28 cellular contexts compared by ENCODE assay signal in genomic region chr2:10226032-10226724, GRCh38.
DNase-seq lines count a peak whose midpoint lies in the region; ATAC-seq, FAIRE-seq and TF ChIP-seq lines count a peak whose summit lies in the region.
"Had no signal": no experiment of that assay in that cellular context is flagged by ENCODE, and none has a peak within 500 bp of the region (broad histone marks: within the 10 kb centered on the region; RNA-seq: fewer than 3 reads in every experiment).

No MANE protein-coding gene starts in this region.

- CTCF ChIA-PET in activated naive CD4-positive, alpha-beta T cell treated with anti-CD3 and anti-CD28 coated beads, Interleukin-2, amount 10 ng/mL, durations not matched to agents 7 days and 5 days (lab: Charles Lee): no interaction called here

- FAIRE-seq in small intestine (lab: Jason Lieb, UNC) (no peak), H54 (lab: Jason Lieb, UNC) (no peak)
- FAIRE-seq: islet of Langerhans had no signal

- no peak for ATAC-seq in activated naive CD4-positive, alpha-beta T cell treated with anti-CD3 and anti-CD28 coated beads, Interleukin-2, amount 50 U/mL, for 72 hours
- no peak for ATAC-seq in lower lobe of right lung
- ATAC-seq: HCT116, K562, right lobe of liver had no signal

- no peaks in the 10 kb centered on the region for H3K9me3 ChIP-seq in NT2/D1 (ENCODE audit: insufficient read depth, low read length)
- H3K9me3 ChIP-seq in lower lobe of right lung: no peaks in the 10 kb centered on the region
- H3K9me3 ChIP-seq in small intestine (ENCODE audit: control insufficient read depth, low read depth): no peaks in the 10 kb centered on the region
- H3K9me3 ChIP-seq: BLaER1, esophagus muscularis mucosa, gastrocnemius medialis, MG63, right lobe of liver had no signal

- H3K36me3 Mint-ChIP-seq in activated naive CD4-positive, alpha-beta T cell treated with anti-CD3 and anti-CD28 coated beads, Interleukin-2, amount 50 U/mL, for 72 hours: no peaks in the 10 kb centered on the region
- no peaks in the 10 kb centered on the region for H3K36me3 Mint-ChIP-seq in activated naive CD4-positive, alpha-beta T cell treated with anti-CD3 and anti-CD28 coated beads, Interleukin-2, amount 10 ng/mL, durations not matched to agents 7 days and 5 days

- H3K4me1 Mint-ChIP-seq in activated naive CD4-positive, alpha-beta T cell treated with anti-CD3 and anti-CD28 coated beads, Interleukin-2, amount 10 ng/mL, durations not matched to agents 7 days and 5 days: no peaks in the 10 kb centered on the region

- no peak for TF ChIP-seq POLR2A in H54 (IDR thresholded peaks at IDR 0.05; ENCODE audit: low read depth, low read length)

- DNase-seq in activated naive CD4-positive, alpha-beta T cell treated with anti-CD3 and anti-CD28 coated beads, Interleukin-2, amount 50 U/mL, for 72 hours (ENCODE audit: low spot score in 2 of 2): peak in 1 of 2 donors; percentile 42
- DNase-seq in activated naive CD4-positive, alpha-beta T cell treated with anti-CD3 and anti-CD28 coated beads, Interleukin-2, amount 10 ng/mL, durations not matched to agents 7 days and 5 days: no peak
- DNase-seq in NT2/D1 (ENCODE audit: low read depth, low spot score) (no peak), lower lobe of right lung (peak; percentile 30), small intestine (peak; percentile 72), OCI-M1 (lab: John Stamatoyannopoulos, UW) (no peak), DMS53 (lab: John Stamatoyannopoulos, UW) (no peak), H54 (ENCODE audit: insufficient read length, low spot score) (no peak)
- DNase-seq: ACHN; activated CD4-positive, alpha-beta T cell treated with anti-CD3 and anti-CD28 coated beads, Interleukin-2, amount 50 U/mL, for 48 hours; activated CD4-positive, CD25-positive, alpha-beta regulatory T cell; activated T-cell treated with anti-CD3 and anti-CD28 coated beads for 4 hours; effector memory CD4-positive, alpha-beta T cell; hypothalamus; MG63; NCI-H1436; NCI-H2107; occipital lobe; substantia nigra; T1000 had no signal

- H3K36me3 ChIP-seq in NT2/D1 (ENCODE audit: insufficient read depth, insufficient read length, low read length) (no peaks in the 10 kb centered on the region), lower lobe of right lung (no peaks in the 10 kb centered on the region), small intestine (ENCODE audit: control insufficient read depth in 2 of 2, insufficient read depth in 2 of 2, low read length in 2 of 2) (no peaks in the 10 kb centered on the region)
- H3K36me3 ChIP-seq: BLaER1, esophagus muscularis mucosa, gastrocnemius medialis, MG63, right lobe of liver had no signal

- peaks cover 43% of the 10 kb centered on the region for H3K27me3 Mint-ChIP-seq in activated naive CD4-positive, alpha-beta T cell treated with anti-CD3 and anti-CD28 coated beads, Interleukin-2, amount 10 ng/mL, durations not matched to agents 7 days and 5 days

- H3K27ac Mint-ChIP-seq in activated naive CD4-positive, alpha-beta T cell treated with anti-CD3 and anti-CD28 coated beads, Interleukin-2, amount 50 U/mL, for 72 hours: peak overlapping the region; percentile 38 to 50
- no peak overlapping the region for H3K27ac Mint-ChIP-seq in activated naive CD4-positive, alpha-beta T cell treated with anti-CD3 and anti-CD28 coated beads, Interleukin-2, amount 10 ng/mL, durations not matched to agents 7 days and 5 days

- peak overlapping the region; percentile 3 for H3K9ac ChIP-seq in NT2/D1 (ENCODE audit: insufficient read length, low read depth)
- H3K9ac ChIP-seq: BLaER1 had no signal

- H3K27me3 ChIP-seq in NT2/D1 (ENCODE audit: insufficient read depth, insufficient read length): no peaks in the 10 kb centered on the region
- no peaks in the 10 kb centered on the region for H3K27me3 ChIP-seq in lower lobe of right lung (ENCODE audit: low read depth)
- H3K27me3 ChIP-seq in small intestine (ENCODE audit: control insufficient read depth in 2 of 2, insufficient read depth in 2 of 2, low read length in 2 of 2): no peaks in the 10 kb centered on the region
- H3K27me3 ChIP-seq: BLaER1, MG63, right lobe of liver had no signal

- H3K4me3 ChIP-seq in NT2/D1 (ENCODE audit: insufficient read length, low read depth) (no peak overlapping the region), lower lobe of right lung (no peak overlapping the region), small intestine (ENCODE audit: low read depth in 1 of 2, low read length in 2 of 2) (no peak overlapping the region)
- H3K4me3 ChIP-seq: BLaER1, esophagus muscularis mucosa, gastrocnemius medialis, K562, lung, MG63, right lobe of liver had no signal

- intact Hi-C loops in lower lobe of right lung (cut with DNase I): no loop called here

- no peak overlapping the region for H3K4me3 Mint-ChIP-seq in activated naive CD4-positive, alpha-beta T cell treated with anti-CD3 and anti-CD28 coated beads, Interleukin-2, amount 10 ng/mL, durations not matched to agents 7 days and 5 days

- no peaks in the 10 kb centered on the region for H3K9me3 Mint-ChIP-seq in activated naive CD4-positive, alpha-beta T cell treated with anti-CD3 and anti-CD28 coated beads, Interleukin-2, amount 50 U/mL, for 72 hours
- H3K9me3 Mint-ChIP-seq in activated naive CD4-positive, alpha-beta T cell treated with anti-CD3 and anti-CD28 coated beads, Interleukin-2, amount 10 ng/mL, durations not matched to agents 7 days and 5 days: no peaks in the 10 kb centered on the region

- no peak for TF ChIP-seq CTCF in lower lobe of right lung (IDR thresholded peaks at IDR 0.05)

- H3K27ac ChIP-seq in lower lobe of right lung (no peak overlapping the region), small intestine (ENCODE audit: low read depth in 1 of 2, low read length in 1 of 2) (peak overlapping the region in 1 of 2 donors; percentile 13)
- H3K27ac ChIP-seq: BLaER1, esophagus muscularis mucosa, gastrocnemius medialis, right lobe of liver had no signal

- peaks cover 8% of the 10 kb centered on the region for H3K4me1 ChIP-seq in NT2/D1 (ENCODE audit: insufficient read depth, insufficient read length)
- H3K4me1 ChIP-seq in lower lobe of right lung: no peaks in the 10 kb centered on the region
- peaks cover 2 to 4% of the 10 kb centered on the region in 2 donors for H3K4me1 ChIP-seq in small intestine (ENCODE audit: control insufficient read depth in 2 of 2, insufficient read depth in 1 of 2, low read depth in 1 of 2, low read length in 1 of 2)
- H3K4me1 ChIP-seq: esophagus muscularis mucosa, gastrocnemius medialis, right lobe of liver had no signal

- WGBS in small intestine, 3 donors: 32 to 68% (median 45%) methylated on average over 19 of the region's 19 CpGs

Comparison
In these comparisons a context has a peak if more than half of its experiments do, and no peak if none do; other contexts are left out.
1. DNase-seq: peak in lower lobe of right lung (single experiment) and small intestine (single experiment); none in activated naive CD4-positive, alpha-beta T cell treated with anti-CD3 and anti-CD28 coated beads, Interleukin-2, amount 10 ng/mL, durations not matched to agents 7 days and 5 days (single experiment), NT2/D1 (single experiment), OCI-M1 (single experiment), DMS53 (single experiment) and H54 (single experiment).